Comparison of ENCODE assay signal across 20 cellular contexts in genomic region chr6:162181741-162182401, GRCh38.
DNase-seq lines count a peak whose midpoint lies in the region; ATAC-seq and TF ChIP-seq lines count a peak whose summit lies in the region.
"Had no signal": no experiment of that assay in that cellular context is flagged by ENCODE, and none has a peak within 500 bp of the region (broad histone marks: within the 10 kb centered on the region; RNA-seq: fewer than 3 reads in every experiment).

No MANE protein-coding gene starts in this region.

- H3K36me3 Mint-ChIP-seq in activated CD8-positive, alpha-beta T cell treated with anti-CD3 and anti-CD28 coated beads for 36 hours (ENCODE audit: low read depth), result no peaks in the 10 kb centered on the region
- no peaks in the 10 kb centered on the region for H3K36me3 Mint-ChIP-seq in activated CD8-positive, alpha-beta T cell treated with anti-CD3 and anti-CD28 coated beads, Interleukin-2, amount 10 ng/mL, durations not matched to agents 7 days and 5 days (ENCODE audit: low read depth)
- H3K36me3 Mint-ChIP-seq: activated naive CD8-positive, alpha-beta T cell had no signal

- POLR2A ChIA-PET in activated CD8-positive, alpha-beta T cell treated with anti-CD3 and anti-CD28 coated beads for 36 hours (lab: Charles Lee), result no interaction called here
- POLR2A ChIA-PET in activated CD8-positive, alpha-beta T cell treated with anti-CD3 and anti-CD28 coated beads, Interleukin-2, amount 10 ng/mL, durations not matched to agents 7 days and 5 days (lab: Charles Lee), result no interaction called here

- no peak for DNase-seq in activated CD8-positive, alpha-beta T cell treated with anti-CD3 and anti-CD28 coated beads for 36 hours
- no peak for DNase-seq in activated CD8-positive, alpha-beta T cell treated with anti-CD3 and anti-CD28 coated beads, Interleukin-2, amount 10 ng/mL, durations not matched to agents 7 days and 5 days
- DNase-seq in NOMO-1 (lab: John Stamatoyannopoulos, UW; ENCODE audit: unreplicated experiment in 2 of 2) (peak; percentile 7 to 64), choroid plexus epithelial cell (ENCODE audit: low read depth) (peak; percentile 50), non-pigmented ciliary epithelial cell (ENCODE audit: low read depth) (peak; percentile 23), amniotic stem cell (lab: John Stamatoyannopoulos, UW) (no peak), cerebellar cortex (ENCODE audit: low spot score) (no peak)
- DNase-seq: activated CD4-positive, alpha-beta T cell treated with anti-CD3 and anti-CD28 coated beads for 4 hours; activated T-cell treated with anti-CD3 and anti-CD28 coated beads for 4 hours; CD8-positive, alpha-beta memory T cell; glutamatergic neuron; immature natural killer cell; MG63; NCI-H2081; occipital lobe; RPMI8226; T-helper 17 cell had no signal

- intact Hi-C loops in activated CD8-positive, alpha-beta T cell treated with anti-CD3 and anti-CD28 coated beads for 36 hours (cut with micrococcal nuclease), result no loop called here

- no peak for TF ChIP-seq CTCF in activated CD8-positive, alpha-beta T cell treated with anti-CD3 and anti-CD28 coated beads for 36 hours (IDR thresholded peaks at IDR 0.05)
- no peak for TF ChIP-seq CTCF in choroid plexus epithelial cell (conservative IDR thresholded peaks at IDR 0.05; ENCODE audit: low read depth, low read length)

- H3K4me3 Mint-ChIP-seq in activated CD8-positive, alpha-beta T cell treated with anti-CD3 and anti-CD28 coated beads for 36 hours, result no peak overlapping the region
- no peak overlapping the region for H3K4me3 Mint-ChIP-seq in activated CD8-positive, alpha-beta T cell treated with anti-CD3 and anti-CD28 coated beads, Interleukin-2, amount 10 ng/mL, durations not matched to agents 7 days and 5 days
- H3K4me3 Mint-ChIP-seq: activated naive CD8-positive, alpha-beta T cell; CD8-positive, alpha-beta memory T cell; central memory CD8-positive, alpha-beta T cell; immature natural killer cell; T-helper 17 cell had no signal

- CTCF ChIA-PET in activated CD8-positive, alpha-beta T cell treated with anti-CD3 and anti-CD28 coated beads for 36 hours (lab: Charles Lee), result no interaction called here
- CTCF ChIA-PET in activated CD8-positive, alpha-beta T cell treated with anti-CD3 and anti-CD28 coated beads, Interleukin-2, amount 10 ng/mL, durations not matched to agents 7 days and 5 days (lab: Charles Lee), result no interaction called here

- H3K27me3 Mint-ChIP-seq in activated CD8-positive, alpha-beta T cell treated with anti-CD3 and anti-CD28 coated beads for 36 hours, result no peaks in the 10 kb centered on the region
- no peaks in the 10 kb centered on the region for H3K27me3 Mint-ChIP-seq in activated CD8-positive, alpha-beta T cell treated with anti-CD3 and anti-CD28 coated beads, Interleukin-2, amount 10 ng/mL, durations not matched to agents 7 days and 5 days (ENCODE audit: low read depth)
- H3K27me3 Mint-ChIP-seq: activated naive CD8-positive, alpha-beta T cell; CD8-positive, alpha-beta memory T cell; central memory CD8-positive, alpha-beta T cell; T-helper 17 cell had no signal

- peaks cover 2% of the 10 kb centered on the region for H3K9me3 Mint-ChIP-seq in activated CD8-positive, alpha-beta T cell treated with anti-CD3 and anti-CD28 coated beads for 36 hours
- H3K9me3 Mint-ChIP-seq in activated CD8-positive, alpha-beta T cell treated with anti-CD3 and anti-CD28 coated beads, Interleukin-2, amount 10 ng/mL, durations not matched to agents 7 days and 5 days (ENCODE audit: insufficient read depth), result no peaks in the 10 kb centered on the region

- no peak overlapping the region for H3K4me3 ChIP-seq in choroid plexus epithelial cell (ENCODE audit: low read depth, low read length)
- H3K4me3 ChIP-seq: MG63 had no signal

- peak; percentile 58 for ATAC-seq in activated CD8-positive, alpha-beta T cell treated with anti-CD3 and anti-CD28 coated beads for 36 hours
- ATAC-seq in activated CD8-positive, alpha-beta T cell treated with anti-CD3 and anti-CD28 coated beads, Interleukin-2, amount 10 ng/mL, durations not matched to agents 7 days and 5 days, result no peak
- no peak for ATAC-seq in GM21576 (IDR thresholded peaks at IDR 0.05; ENCODE audit: unreplicated experiment)
- ATAC-seq: T-helper 17 cell had no signal

- H3K27ac Mint-ChIP-seq in activated CD8-positive, alpha-beta T cell treated with anti-CD3 and anti-CD28 coated beads for 36 hours, result no peak overlapping the region
- no peak overlapping the region for H3K27ac Mint-ChIP-seq in activated CD8-positive, alpha-beta T cell treated with anti-CD3 and anti-CD28 coated beads, Interleukin-2, amount 10 ng/mL, durations not matched to agents 7 days and 5 days
- H3K27ac Mint-ChIP-seq: activated naive CD8-positive, alpha-beta T cell; CD8-positive, alpha-beta memory T cell; immature natural killer cell; T-helper 17 cell had no signal

- peaks cover 9% of the 10 kb centered on the region for H3K4me1 Mint-ChIP-seq in activated CD8-positive, alpha-beta T cell treated with anti-CD3 and anti-CD28 coated beads for 36 hours (ENCODE audit: low read depth)
- peaks cover 2% of the 10 kb centered on the region for H3K4me1 Mint-ChIP-seq in activated CD8-positive, alpha-beta T cell treated with anti-CD3 and anti-CD28 coated beads, Interleukin-2, amount 10 ng/mL, durations not matched to agents 7 days and 5 days (ENCODE audit: low read depth)
- H3K4me1 Mint-ChIP-seq: CD8-positive, alpha-beta memory T cell; central memory CD8-positive, alpha-beta T cell; immature natural killer cell; T-helper 17 cell had no signal

Comparison
In these comparisons a context has a peak if more than half of its experiments do, and no peak if none do; other contexts are left out.
1. DNase-seq: peak in NOMO-1 (2 of 2), choroid plexus epithelial cell (single experiment) and non-pigmented ciliary epithelial cell (single experiment); none in activated CD8-positive, alpha-beta T cell treated with anti-CD3 and anti-CD28 coated beads for 36 hours (single experiment), activated CD8-positive, alpha-beta T cell treated with anti-CD3 and anti-CD28 coated beads, Interleukin-2, amount 10 ng/mL, durations not matched to agents 7 days and 5 days (single experiment), amniotic stem cell (single experiment) and cerebellar cortex (single experiment).